Comparison of ENCODE assay signal across 7 cellular contexts in the genomic region with DNA sequence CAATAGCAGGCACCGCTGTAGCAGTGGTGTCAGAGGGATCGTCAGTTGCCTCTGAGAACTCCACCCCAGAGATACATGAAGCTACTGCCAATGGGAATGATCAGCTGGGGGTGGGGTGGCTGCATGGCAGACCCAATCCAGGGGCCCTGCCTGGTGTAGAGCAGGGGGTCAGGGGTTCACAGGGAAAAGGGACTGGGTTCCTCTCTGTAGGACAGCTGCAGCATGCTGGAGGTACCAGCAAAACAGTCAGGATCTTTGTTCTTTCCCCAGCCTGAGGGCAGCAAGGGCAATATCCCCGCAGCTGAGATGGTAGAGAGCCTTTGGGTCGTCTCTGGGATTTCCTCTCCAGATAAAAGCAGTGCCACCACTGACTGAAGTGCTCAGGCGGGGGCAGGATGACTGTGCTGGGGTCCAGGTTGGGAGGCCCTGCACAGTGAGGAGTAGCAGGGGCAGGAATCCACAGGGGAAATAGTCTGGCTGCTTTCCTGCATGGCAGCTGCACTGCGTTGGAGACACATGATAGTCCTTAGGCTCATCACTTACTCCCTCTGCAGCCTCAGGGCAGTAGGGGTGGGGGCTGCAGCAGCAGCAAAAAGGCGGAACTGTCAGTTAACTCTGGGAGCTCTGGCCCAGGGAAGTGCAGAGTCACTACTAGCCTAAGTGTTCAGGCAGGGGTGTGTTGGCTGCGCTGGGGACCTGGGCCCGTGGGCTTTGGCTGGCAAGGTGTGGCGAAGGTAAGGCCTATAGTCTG.
DNase-seq lines count a peak whose midpoint lies in the region; ATAC-seq and TF ChIP-seq lines count a peak whose summit lies in the region.
"Not testable (repeated sequence)": the region's sequence is repeated elsewhere in the genome, so short reads cannot be mapped to it uniquely, and the experiment has no call there.

No MANE protein-coding gene starts in this region.

- H4K5ac ChIP-seq in IMR-90 (ENCODE audit: low read depth, low read length) = not testable (repeated sequence)

- not testable (repeated sequence) for H4K8ac ChIP-seq in IMR-90 (ENCODE audit: low read depth in 2 of 2, low read length in 2 of 2)

- not testable (repeated sequence) for H3K4me3 Mint-ChIP-seq in T-helper 17 cell; activated CD8-positive, alpha-beta T cell treated with anti-CD3 and anti-CD28 coated beads for 36 hours; natural killer cell treated with Interleukin-12 subunit alpha and Interleukin-12 subunit beta and Interleukin-15 and Interleukin-18, amount 100 ng/mL, for 72 hours; stimulated activated memory B cell treated with anti-CD40 and anti-IgM and Interleukin-4, amounts not matched to agents 10 μg/mL and 1 μg/mL and 100 μg/mL, for 72 hours

- intact Hi-C loops in IMR-90 (cut with micrococcal nuclease); activated CD8-positive, alpha-beta T cell treated with anti-CD3 and anti-CD28 coated beads for 36 hours (cut with micrococcal nuclease); Right ventricle myocardium superior (cut with DNase I): not testable (repeated sequence)

- not testable (repeated sequence) for H2BK20ac ChIP-seq in IMR-90 (ENCODE audit: low read depth, low read length)

- H3K36me3 Mint-ChIP-seq in T-helper 17 cell (ENCODE audit: low read depth); activated CD8-positive, alpha-beta T cell treated with anti-CD3 and anti-CD28 coated beads for 36 hours (ENCODE audit: low read depth); natural killer cell treated with Interleukin-12 subunit alpha and Interleukin-12 subunit beta and Interleukin-15 and Interleukin-18, amount 100 ng/mL, for 72 hours; stimulated activated memory B cell treated with anti-CD40 and anti-IgM and Interleukin-4, amounts not matched to agents 10 μg/mL and 1 μg/mL and 100 μg/mL, for 72 hours: not testable (repeated sequence)

- not testable (repeated sequence) for H3K4me2 ChIP-seq in IMR-90 (ENCODE audit: low read depth, low read length)

- not testable (repeated sequence) for H4K91ac ChIP-seq in IMR-90 (ENCODE audit: insufficient read depth, low read depth, low read length)

- 0 out of 2 replicates have a peak overlapping the region, but pooled peaks have one; percentile 32 for H2BK120ac ChIP-seq in IMR-90 (ENCODE audit: low read depth, low read length)

- not testable (repeated sequence) for H3K9me3 Mint-ChIP-seq in activated CD8-positive, alpha-beta T cell treated with anti-CD3 and anti-CD28 coated beads for 36 hours; natural killer cell treated with Interleukin-12 subunit alpha and Interleukin-12 subunit beta and Interleukin-15 and Interleukin-18, amount 100 ng/mL, for 72 hours; stimulated activated memory B cell treated with anti-CD40 and anti-IgM and Interleukin-4, amounts not matched to agents 10 μg/mL and 1 μg/mL and 100 μg/mL, for 72 hours

- H2AFZ ChIP-seq in IMR-90 (replicated peaks; ENCODE audit: low read length, poor library complexity) = not testable (repeated sequence)

- not testable (repeated sequence) for H2BK5ac ChIP-seq in IMR-90 (ENCODE audit: low read depth, low read length, poor library complexity, severe bottlenecking)

- H3K79me1 ChIP-seq in IMR-90 (ENCODE audit: low read depth in 1 of 2, low read length in 2 of 2) = not testable (repeated sequence)

- dilution Hi-C loops in IMR-90 (cut with HindIII; ENCODE audit: low sequenced_read_pairs, unreplicated experiment) = not testable (repeated sequence)

- H2AK5ac ChIP-seq in IMR-90 (ENCODE audit: low read depth, low read length) = not testable (repeated sequence)

- not testable (repeated sequence) for H3K18ac ChIP-seq in IMR-90 (ENCODE audit: low read depth, low read length)

- POLR2A ChIA-PET in IMR-90 (lab: Charles Lee; ENCODE audit: unreplicated experiment); activated CD8-positive, alpha-beta T cell treated with anti-CD3 and anti-CD28 coated beads for 36 hours (lab: Charles Lee): not testable (repeated sequence)

- not testable (repeated sequence) for H3K9ac ChIP-seq in IMR-90 (ENCODE audit: low read depth, low read length)

- TF ChIP-seq CTCF in IMR-90 (conservative IDR thresholded peaks at IDR 0.05; ENCODE audit: low read depth, low read length); activated CD8-positive, alpha-beta T cell treated with anti-CD3 and anti-CD28 coated beads for 36 hours (IDR thresholded peaks at IDR 0.05); upper lobe of left lung (IDR thresholded peaks at IDR 0.05): not testable (repeated sequence)

- not testable (repeated sequence) for H4K20me1 ChIP-seq in IMR-90 (ENCODE audit: insufficient read depth, low read length)

- not testable (repeated sequence) for BruUV-seq in IMR-90 (replicated peaks; lab: Mats Ljungman, UMichigan)

- not testable (repeated sequence) for H3K9me1 ChIP-seq in IMR-90 (ENCODE audit: insufficient read depth, low read length)

- DNase-seq in IMR-90; T-helper 17 cell; activated CD8-positive, alpha-beta T cell treated with anti-CD3 and anti-CD28 coated beads for 36 hours; natural killer cell treated with Interleukin-12 subunit alpha and Interleukin-12 subunit beta and Interleukin-15 and Interleukin-18, amount 100 ng/mL, for 72 hours (ENCODE audit: low spot score); upper lobe of left lung: not testable (repeated sequence)
- peak; percentile 1 for DNase-seq in Right ventricle myocardium superior

- ATAC-seq in IMR-90 (ENCODE audit: low read depth) (peak; percentile 31), T-helper 17 cell (peak; percentile 29), upper lobe of left lung (ENCODE audit: low FRiP score in 2 of 2) (peak; percentile 19 to 66)
- ATAC-seq in activated CD8-positive, alpha-beta T cell treated with anti-CD3 and anti-CD28 coated beads for 36 hours = peak; percentile 30
- ATAC-seq in Right ventricle myocardium superior (ENCODE audit: poor library complexity) = not testable (repeated sequence)
- ATAC-seq in natural killer cell treated with Interleukin-12 subunit alpha and Interleukin-12 subunit beta and Interleukin-15 and Interleukin-18, amount 100 ng/mL, for 72 hours = peak; percentile 38 to 45
- peak; percentile 6 for ATAC-seq in stimulated activated memory B cell treated with anti-CD40 and anti-IgM and Interleukin-4, amounts not matched to agents 10 μg/mL and 1 μg/mL and 100 μg/mL, for 72 hours

- H3K27me3 Mint-ChIP-seq in T-helper 17 cell; activated CD8-positive, alpha-beta T cell treated with anti-CD3 and anti-CD28 coated beads for 36 hours; natural killer cell treated with Interleukin-12 subunit alpha and Interleukin-12 subunit beta and Interleukin-15 and Interleukin-18, amount 100 ng/mL, for 72 hours; stimulated activated memory B cell treated with anti-CD40 and anti-IgM and Interleukin-4, amounts not matched to agents 10 μg/mL and 1 μg/mL and 100 μg/mL, for 72 hours: not testable (repeated sequence)

- not testable (repeated sequence) for H3K56ac ChIP-seq in IMR-90 (ENCODE audit: extremely low read depth, insufficient read depth, low read length)

- not testable (repeated sequence) for H3K14ac ChIP-seq in IMR-90 (replicated peaks; ENCODE audit: low read depth, low read length)

- H3K27ac ChIP-seq in IMR-90 (ENCODE audit: insufficient read depth, low read length); upper lobe of left lung: not testable (repeated sequence)

- H3K4ac ChIP-seq in IMR-90 (ENCODE audit: low read depth, low read length) = not testable (repeated sequence)

- H3K9me3 ChIP-seq in IMR-90 (ENCODE audit: control insufficient read depth, insufficient read depth, low read length); T-helper 17 cell (ENCODE audit: control insufficient read depth, low read length, poor library complexity, severe bottlenecking); upper lobe of left lung: not testable (repeated sequence)

- no CpG with 5 or more reads among the region's 10 CpGs for WGBS in IMR-90 (ENCODE audit: extremely low coverage in 2 of 2, insufficient read length in 1 of 2), 2 experiments
- no CpG with 5 or more reads among the region's 10 CpGs for WGBS in upper lobe of left lung, 2 donors

- not testable (repeated sequence) for TF ChIP-seq EP300 in upper lobe of left lung (IDR thresholded peaks at IDR 0.05)

- H3K27me3 ChIP-seq in IMR-90 (ENCODE audit: control insufficient read depth, insufficient read depth, low read length); upper lobe of left lung: not testable (repeated sequence)

- H3K4me1 Mint-ChIP-seq in T-helper 17 cell; activated CD8-positive, alpha-beta T cell treated with anti-CD3 and anti-CD28 coated beads for 36 hours (ENCODE audit: low read depth); natural killer cell treated with Interleukin-12 subunit alpha and Interleukin-12 subunit beta and Interleukin-15 and Interleukin-18, amount 100 ng/mL, for 72 hours (ENCODE audit: low read depth in 2 of 2); stimulated activated memory B cell treated with anti-CD40 and anti-IgM and Interleukin-4, amounts not matched to agents 10 μg/mL and 1 μg/mL and 100 μg/mL, for 72 hours: not testable (repeated sequence)

- not testable (repeated sequence) for H3K36me3 ChIP-seq in IMR-90 (ENCODE audit: control insufficient read depth, insufficient read depth, low read length); upper lobe of left lung

- not testable (repeated sequence) for H3K4me1 ChIP-seq in IMR-90 (ENCODE audit: control insufficient read depth, insufficient read depth, low read length); upper lobe of left lung

- not testable (repeated sequence) for H3K23ac ChIP-seq in IMR-90 (ENCODE audit: low read depth, low read length)

- not testable (repeated sequence) for TF ChIP-seq POLR2A in IMR-90 (IDR thresholded peaks at IDR 0.05; ENCODE audit: low read depth, low read length); upper lobe of left lung (IDR thresholded peaks at IDR 0.05)

- not testable (repeated sequence) for H2AK9ac ChIP-seq in IMR-90 (replicated peaks; ENCODE audit: low read depth, low read length, poor library complexity)

- CTCF ChIA-PET in IMR-90 (lab: Yijun Ruan, JAX); activated CD8-positive, alpha-beta T cell treated with anti-CD3 and anti-CD28 coated beads for 36 hours (lab: Charles Lee): not testable (repeated sequence)

- in situ Hi-C loops in IMR-90 (cut with MboI; ENCODE audit: low sequenced_read_pairs) = not testable (repeated sequence)

- H3K4me3 ChIP-seq in IMR-90 (ENCODE audit: insufficient read depth, low read depth, low read length); upper lobe of left lung: not testable (repeated sequence)

- H2BK15ac ChIP-seq in IMR-90 (ENCODE audit: low read depth, low read length) = not testable (repeated sequence)

- TF ChIP-seq RAD21 in IMR-90 (IDR thresholded peaks at IDR 0.05; ENCODE audit: low read length) = not testable (repeated sequence)

- not testable (repeated sequence) for H3K27ac Mint-ChIP-seq in T-helper 17 cell; activated CD8-positive, alpha-beta T cell treated with anti-CD3 and anti-CD28 coated beads for 36 hours; natural killer cell treated with Interleukin-12 subunit alpha and Interleukin-12 subunit beta and Interleukin-15 and Interleukin-18, amount 100 ng/mL, for 72 hours; stimulated activated memory B cell treated with anti-CD40 and anti-IgM and Interleukin-4, amounts not matched to agents 10 μg/mL and 1 μg/mL and 100 μg/mL, for 72 hours
